Comparison of ENCODE assay signal across 7 cellular contexts in the genomic region with DNA sequence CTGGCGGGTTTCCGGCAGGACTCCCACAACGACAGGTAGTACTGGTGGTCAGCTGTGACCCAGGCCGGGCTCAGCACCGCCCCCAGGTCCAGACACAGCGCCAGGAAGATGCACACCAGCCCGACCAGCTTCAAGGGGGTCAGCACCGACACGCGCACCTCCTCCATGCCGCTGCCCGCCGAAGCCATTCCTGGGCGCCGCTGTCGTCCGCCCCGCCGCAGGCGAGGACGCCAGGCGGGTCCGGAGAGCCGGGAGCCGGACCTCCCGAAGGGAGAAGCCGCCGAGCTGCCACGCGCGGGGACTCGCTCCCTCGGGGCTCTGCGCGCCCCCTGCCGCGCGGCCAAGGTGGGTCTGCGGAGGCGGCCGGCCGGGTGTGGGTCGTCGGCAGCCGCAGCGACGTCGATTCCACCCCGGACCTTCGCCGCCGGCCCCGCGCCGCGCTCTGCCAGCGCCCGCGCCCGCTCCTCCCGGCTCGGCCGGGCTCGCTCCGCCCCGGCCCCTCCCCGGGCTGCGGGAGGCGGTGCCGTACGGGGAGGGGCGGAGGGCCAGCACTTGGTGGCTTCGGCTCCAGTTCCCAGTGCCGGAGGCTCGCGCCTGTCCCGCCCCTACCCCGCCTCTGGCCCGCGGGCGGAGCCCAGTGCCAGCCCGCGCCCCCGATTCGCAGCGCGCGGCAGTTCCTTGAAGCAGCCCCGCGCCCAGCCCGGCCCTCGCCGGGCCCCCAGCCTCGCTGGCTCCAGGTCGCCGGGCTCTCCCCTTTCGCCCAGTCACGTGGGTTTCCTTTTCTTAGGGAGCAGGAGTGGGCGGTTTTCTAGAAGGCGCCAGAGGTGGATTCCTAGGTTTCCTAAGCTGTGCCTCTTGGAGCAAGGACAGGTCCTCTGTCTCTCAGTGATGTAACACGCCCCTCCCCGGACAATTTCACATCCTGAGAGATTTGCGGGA. TPM values are rescaled to one million over a fixed set of nuclear protein-coding genes. Genes with fewer than 3 reads are reported as not detected.
DNase-seq lines count a peak whose midpoint lies in the region; ATAC-seq and TF ChIP-seq lines count a peak whose summit lies in the region.

TMEM47 (minus strand) TSS at position 444 of the 939 bp plus-strand sequence; CDS start at position 188, 256 bp downstream.

- POLR2A ChIA-PET in CD8-positive, alpha-beta T cell (lab: Charles Lee) = no interaction called here

- H3K27ac Mint-ChIP-seq in CD8-positive, alpha-beta T cell = no peak within 1 kb of the TSS

- 1% methylated on average over 44 of the region's 103 CpGs for WGBS in hepatocyte (ENCODE audit: low lambda C conversion rate, missing lambda C conversion rate)

- H3K27ac ChIP-seq in hepatocyte = peak within 1 kb of the TSS; percentile 49
- H3K27ac ChIP-seq in CD8-positive, alpha-beta T cell (ENCODE audit: low read depth, low read length) = no peak within 1 kb of the TSS

- intact Hi-C loops in CD8-positive, alpha-beta T cell (cut with DNase I, micrococcal nuclease) = no loop called here

- H3K4me1 ChIP-seq in hepatocyte (ENCODE audit: insufficient read depth) = no peaks in the 10 kb centered on the region
- no peaks in the 10 kb centered on the region for H3K4me1 ChIP-seq in CD8-positive, alpha-beta T cell (ENCODE audit: insufficient read depth, low read length)

- no peaks in the 10 kb centered on the region for H4K20me1 ChIP-seq in hepatocyte (ENCODE audit: insufficient read depth, poor library complexity, severe bottlenecking)

- no peaks in the 10 kb centered on the region for H3K9me3 ChIP-seq in hepatocyte (ENCODE audit: low read depth)
- H3K9me3 ChIP-seq in CD8-positive, alpha-beta T cell (ENCODE audit: low read length) = no peaks in the 10 kb centered on the region

- H3K9me3 Mint-ChIP-seq in CD8-positive, alpha-beta T cell = peaks cover 2% of the 10 kb centered on the region

- peaks cover 13% of the 10 kb centered on the region for H3K27me3 Mint-ChIP-seq in CD8-positive, alpha-beta T cell (ENCODE audit: low read depth)

- H3K36me3 ChIP-seq in hepatocyte (replicated peaks; ENCODE audit: insufficient read depth, low read depth) = no peaks in the 10 kb centered on the region
- no peaks in the 10 kb centered on the region for H3K36me3 ChIP-seq in CD8-positive, alpha-beta T cell (ENCODE audit: insufficient read depth, low read length)

- no peak for ATAC-seq in HG03520 (IDR thresholded peaks at IDR 0.05; ENCODE audit: unreplicated experiment)
- ATAC-seq in CD8-positive, alpha-beta T cell = no peak

- no peak for TF ChIP-seq CTCF in GM20000 (IDR thresholded peaks at IDR 0.05; ENCODE audit: extremely low read depth, missing control alignments)
- TF ChIP-seq CTCF in astrocyte of the spinal cord (IDR thresholded peaks at IDR 0.05; ENCODE audit: low read depth, low read length) = no peak
- no peak for TF ChIP-seq CTCF in hepatocyte (IDR thresholded peaks at IDR 0.05; ENCODE audit: poor library complexity)
- no peak for TF ChIP-seq CTCF in CD8-positive, alpha-beta T cell (IDR thresholded peaks at IDR 0.05)

- peak within 1 kb of the TSS; percentile 89 for H2AFZ ChIP-seq in hepatocyte

- H3K4me3 ChIP-seq in astrocyte of the spinal cord (ENCODE audit: low read depth, low read length) (peak within 1 kb of the TSS; percentile 70), hepatocyte (peak within 1 kb of the TSS; percentile 74)
- H3K4me3 ChIP-seq in CD8-positive, alpha-beta T cell (ENCODE audit: low read depth, low read length) = no peak within 1 kb of the TSS

- in situ Hi-C loops in astrocyte of the spinal cord (cut with HindIII; ENCODE audit: low sequenced_read_pairs) = no loop called here

- H3K4me2 ChIP-seq in hepatocyte = peak within 1 kb of the TSS; percentile 87

- DNase-seq in GM20000 (ENCODE audit: low spot score) = peak; percentile 11
- DNase-seq in NCI-H2107 (lab: John Stamatoyannopoulos, UW) = peak; percentile 2
- peak; percentile 71 for DNase-seq in astrocyte of the spinal cord (ENCODE audit: low read depth, low spot score)
- peak; percentile 93 for DNase-seq in hepatocyte (ENCODE audit: low spot score)
- DNase-seq in retina = peak; percentile 82
- no peak for DNase-seq in CD8-positive, alpha-beta T cell

- H3K4me3 Mint-ChIP-seq in CD8-positive, alpha-beta T cell = no peak within 1 kb of the TSS

- H3K27me3 ChIP-seq in hepatocyte = peaks cover 11% of the 10 kb centered on the region
- no peaks in the 10 kb centered on the region for H3K27me3 ChIP-seq in CD8-positive, alpha-beta T cell (ENCODE audit: insufficient read depth, low read length)

- H3K79me2 ChIP-seq in hepatocyte = peaks cover 16% of the 10 kb centered on the region

- no peaks in the 10 kb centered on the region for H3K4me1 Mint-ChIP-seq in CD8-positive, alpha-beta T cell (ENCODE audit: low read depth)

- H3K36me3 Mint-ChIP-seq in CD8-positive, alpha-beta T cell = no peaks in the 10 kb centered on the region

- CTCF ChIA-PET in CD8-positive, alpha-beta T cell (lab: Charles Lee) = no interaction called here

- no peaks in the 10 kb centered on the region for H3K9me2 ChIP-seq in hepatocyte (replicated peaks; ENCODE audit: insufficient read depth)

RNA-seq across cellular contexts. Expression of gene TMEM47, which starts in this region (rescaled TPM):
- total RNA-seq in hepatocyte = 31.2 and 34.1 TPM in 2 replicates
- 14.7 and 20.8 TPM in 2 replicates for polyA plus RNA-seq in hepatocyte
- not detected for total RNA-seq in CD8-positive, alpha-beta T cell

Comparison
In these comparisons a context has a peak if more than half of its experiments do, and no peak if none do; other contexts are left out.
1. RNA of gene TMEM47 (total RNA-seq): 31.2 to 34.1 TPM in hepatocyte; not detected in CD8-positive, alpha-beta T cell; every median in the first group is over 10 times any median in the second.
2. DNase-seq: peak in GM20000 (single experiment), NCI-H2107 (single experiment), astrocyte of the spinal cord (single experiment), hepatocyte (single experiment) and retina (single experiment); none in CD8-positive, alpha-beta T cell (0 of 7).